19 cellular contexts compared by ENCODE assay signal in genomic region chr15:92000709-92001108, GRCh38.
DNase-seq lines count a peak whose midpoint lies in the region; ATAC-seq, FAIRE-seq and TF ChIP-seq lines count a peak whose summit lies in the region.
"Had no signal": no experiment of that assay in that cellular context is flagged by ENCODE, and none has a peak within 500 bp of the region (broad histone marks: within the 10 kb centered on the region; RNA-seq: fewer than 3 reads in every experiment).

No MANE protein-coding gene starts in this region.

- no peak overlapping the region for H3K27ac ChIP-seq in K562 (ENCODE audit: extremely low read depth, low read depth, low read length)
- H3K27ac ChIP-seq in CD4-positive, alpha-beta memory T cell (ENCODE audit: low read depth, low read length) = no peak overlapping the region
- H3K27ac ChIP-seq: skin epidermis, upper lobe of left lung had no signal

- intact Hi-C loops in K562 (cut with micrococcal nuclease) = no loop called here
- intact Hi-C loops in CD4-positive, alpha-beta memory T cell (cut with micrococcal nuclease) = no loop called here

- H3K4me3 Mint-ChIP-seq in CD4-positive, alpha-beta memory T cell = no peak overlapping the region
- H3K4me3 Mint-ChIP-seq: activated CD4-positive, alpha-beta memory T cell treated with anti-CD3 and anti-CD28 coated beads for 36 hours; CD8-positive, alpha-beta T cell had no signal

- no peak overlapping the region for H2AFZ ChIP-seq in K562 (ENCODE audit: low read depth, low read length)

- no peak overlapping the region for H3K4me2 ChIP-seq in K562 (ENCODE audit: insufficient read depth, low read length)

- no peaks in the 10 kb centered on the region for H3K4me1 ChIP-seq in K562 (replicated peaks in 1 of 2; ENCODE audit: control insufficient read depth in 2 of 2, insufficient read depth in 2 of 2, low read length in 2 of 2)
- H3K4me1 ChIP-seq in CD4-positive, alpha-beta memory T cell (ENCODE audit: insufficient read depth, low read length) = peaks cover 20% of the 10 kb centered on the region
- H3K4me1 ChIP-seq: upper lobe of left lung had no signal

- no peak overlapping the region for H3K4me3 ChIP-seq in K562
- no peak overlapping the region for H3K4me3 ChIP-seq in CD4-positive, alpha-beta memory T cell (ENCODE audit: low read length in 2 of 2)
- H3K4me3 ChIP-seq: dorsolateral prefrontal cortex, skin epidermis, upper lobe of left lung had no signal

- H4K20me1 ChIP-seq in K562 (replicated peaks; ENCODE audit: control insufficient read depth, insufficient read depth, low read length) = peaks cover 2% of the 10 kb centered on the region; the same call in 1 of the 2 replicates

- no peaks in the 10 kb centered on the region for H3K36me3 ChIP-seq in K562 (ENCODE audit: control insufficient read depth, insufficient read depth, low read length)
- H3K36me3 ChIP-seq in CD4-positive, alpha-beta memory T cell (ENCODE audit: insufficient read depth, low read length) = no peaks in the 10 kb centered on the region
- H3K36me3 ChIP-seq: upper lobe of left lung had no signal

- DNase-seq in NCI-H2171 treated with DMSO at 0.1 percent for 48 hours (lab: John Stamatoyannopoulos, UW) (peak; percentile 11), NCI-H2171 (lab: John Stamatoyannopoulos, UW) (no peak), NCI-H2227 (lab: John Stamatoyannopoulos, UW; ENCODE audit: unreplicated experiment) (peak; percentile 78), K562 (ENCODE audit: extremely low read depth in 1 of 4, low spot score in 3 of 4) (no peak), retina (peak; percentile 56), occipital lobe (lab: John Stamatoyannopoulos, UW) (no peak)
- DNase-seq in CD4-positive, alpha-beta memory T cell = no peak
- DNase-seq: activated CD4-positive, alpha-beta memory T cell treated with anti-CD3 and anti-CD28 coated beads for 36 hours; activated effector memory CD4-positive, alpha-beta T cell treated with Interleukin-2 at 50 U/mL for 16 hours; CD8-positive, alpha-beta T cell; cerebellar nuclear complex; dorsolateral prefrontal cortex; Kasumi-1; MV-4-11; T1000; upper lobe of left lung had no signal

- H3K9ac ChIP-seq in K562 (ENCODE audit: insufficient read depth in 1 of 2, low read depth in 2 of 2, low read length in 2 of 2) = no peak overlapping the region

- no peak for TF ChIP-seq CTCF in K562 (IDR thresholded peaks at IDR 0.05 in 2 of 3, conservative IDR thresholded peaks at IDR 0.05 in 1 of 3; ENCODE audit: insufficient read depth in 2 of 3, low read depth in 1 of 3, low read length in 3 of 3)

- WGBS in K562 (ENCODE audit: insufficient coverage, low coverage, missing lambda C conversion rate) = 0% methylated on average over 6 of the region's 6 CpGs

- H3K9me3 Mint-ChIP-seq in CD4-positive, alpha-beta memory T cell = peaks cover 0 to 3% (median 0%) of the 10 kb centered on the region in 8 donors
- H3K9me3 Mint-ChIP-seq: activated CD4-positive, alpha-beta memory T cell treated with anti-CD3 and anti-CD28 coated beads for 36 hours; CD8-positive, alpha-beta T cell had no signal

- peaks cover 0 to 14% of the 10 kb centered on the region in 2 experiments; a peak in 2 of 5 replicates for H3K27me3 ChIP-seq in K562 (ENCODE audit: control insufficient read depth in 2 of 2, insufficient read depth in 2 of 2, low read length in 2 of 2)
- no peaks in the 10 kb centered on the region for H3K27me3 ChIP-seq in CD4-positive, alpha-beta memory T cell (ENCODE audit: insufficient read depth, low read length)
- H3K27me3 ChIP-seq: dorsolateral prefrontal cortex, upper lobe of left lung had no signal

- TF ChIP-seq POLR2A in K562 (conservative IDR thresholded peaks at IDR 0.05) = no peak

- peak overlapping the region in 1 of 7 donors; percentile 39 for H3K27ac Mint-ChIP-seq in CD4-positive, alpha-beta memory T cell
- H3K27ac Mint-ChIP-seq: activated CD4-positive, alpha-beta memory T cell treated with anti-CD3 and anti-CD28 coated beads for 36 hours; CD8-positive, alpha-beta T cell had no signal

- H3K9me3 ChIP-seq in K562 (replicated peaks; ENCODE audit: control insufficient read depth, insufficient read depth, low read depth, low read length) = no peaks in the 10 kb centered on the region
- no peaks in the 10 kb centered on the region for H3K9me3 ChIP-seq in CD4-positive, alpha-beta memory T cell (ENCODE audit: control insufficient read depth in 1 of 2, low read length in 2 of 2)
- H3K9me3 ChIP-seq: upper lobe of left lung had no signal

- no peak for FAIRE-seq in K562 (lab: Jason Lieb, UNC)

- H3K79me2 ChIP-seq in K562 (ENCODE audit: control insufficient read depth, insufficient read depth, low read length) = no peaks in the 10 kb centered on the region

- TF ChIP-seq RAD21 in K562 (CRISPR knock-in tag; conservative IDR thresholded peaks at IDR 0.05 in 1 of 2, IDR thresholded peaks at IDR 0.05 in 1 of 2) = no peak

- no peak for ATAC-seq in K562
- ATAC-seq in HG02610 (IDR thresholded peaks at IDR 0.05; ENCODE audit: unreplicated experiment) = no peak
- ATAC-seq: activated CD4-positive, CD25-positive, alpha-beta regulatory T cell treated with anti-CD3 and anti-CD28 coated beads, Interleukin-2, amount 50 U/mL, for 24 hours; CD8-positive, alpha-beta T cell had no signal

- CTCF ChIA-PET in K562 (lab: Yijun Ruan, JAX; ENCODE audit: low intra/inter-chr PET ratio) = no interaction called here
- CTCF ChIA-PET in CD4-positive, alpha-beta memory T cell (lab: Charles Lee; ENCODE audit: partially characterized antibody) = no interaction called here

- no peaks in the 10 kb centered on the region for H3K9me1 ChIP-seq in K562 (ENCODE audit: control insufficient read depth, insufficient read depth, low read length)

- peaks cover 0 to 1% of the 10 kb centered on the region in 2 donors for H3K36me3 Mint-ChIP-seq in CD4-positive, alpha-beta memory T cell
- H3K36me3 Mint-ChIP-seq: activated CD4-positive, alpha-beta memory T cell treated with anti-CD3 and anti-CD28 coated beads for 36 hours; CD8-positive, alpha-beta T cell had no signal

- no TSS peak for BruUV-seq in K562 (replicated peaks; lab: Mats Ljungman, UMichigan)

- no peak for TF ChIP-seq EP300 in K562 (IDR thresholded peaks at IDR 0.05; ENCODE audit: low read length)

- peaks cover 35 to 69% (median 47%) of the 10 kb centered on the region in 4 donors for H3K4me1 Mint-ChIP-seq in CD4-positive, alpha-beta memory T cell

- H3K27me3 Mint-ChIP-seq in CD4-positive, alpha-beta memory T cell = no peaks in the 10 kb centered on the region
- H3K27me3 Mint-ChIP-seq: activated CD4-positive, alpha-beta memory T cell treated with anti-CD3 and anti-CD28 coated beads for 36 hours had no signal

- in situ Hi-C loops in K562 (cut with MboI) = no loop called here

- POLR2A ChIA-PET in K562 (lab: Yijun Ruan, JAX) = interaction anchor here (0.6 kb wide), 1 partner anchor 1630 kb away, joined by 3 read pairs; no protein-coding TSS in a partner anchor
- POLR2A ChIA-PET in CD4-positive, alpha-beta memory T cell (lab: Charles Lee; ENCODE audit: partially characterized antibody) = no interaction called here

TF ChIP-seq in K562, 482 proteins besides CTCF, POLR2A, EP300 and RAD21:
- TF ChIP-seq ZNF232 (CRISPR knock-in tag; IDR thresholded peaks at IDR 0.05) = no peak
- no peak for TF ChIP-seq TEAD4 (IDR thresholded peaks at IDR 0.05; ENCODE audit: low read length)
- no peak for TF ChIP-seq TEAD4 (CRISPR knock-in tag; IDR thresholded peaks at IDR 0.05; ENCODE audit: borderline replicate concordance)
- TF ChIP-seq RFX1 (IDR thresholded peaks at IDR 0.05) = peak; percentile 36
- no peak for TF ChIP-seq SNIP1 (IDR thresholded peaks at IDR 0.05; ENCODE audit: low read depth)

Comparison
In these comparisons a context has a peak if more than half of its experiments do, and no peak if none do; other contexts are left out.
1. DNase-seq: peak in NCI-H2171 treated with DMSO at 0.1 percent for 48 hours (single experiment), NCI-H2227 (single experiment) and retina (single experiment); none in NCI-H2171 (single experiment), K562 (0 of 4), occipital lobe (single experiment) and CD4-positive, alpha-beta memory T cell (0 of 5).